Comparison of ENCODE assay signal across 1 cellular context in the genomic region with DNA sequence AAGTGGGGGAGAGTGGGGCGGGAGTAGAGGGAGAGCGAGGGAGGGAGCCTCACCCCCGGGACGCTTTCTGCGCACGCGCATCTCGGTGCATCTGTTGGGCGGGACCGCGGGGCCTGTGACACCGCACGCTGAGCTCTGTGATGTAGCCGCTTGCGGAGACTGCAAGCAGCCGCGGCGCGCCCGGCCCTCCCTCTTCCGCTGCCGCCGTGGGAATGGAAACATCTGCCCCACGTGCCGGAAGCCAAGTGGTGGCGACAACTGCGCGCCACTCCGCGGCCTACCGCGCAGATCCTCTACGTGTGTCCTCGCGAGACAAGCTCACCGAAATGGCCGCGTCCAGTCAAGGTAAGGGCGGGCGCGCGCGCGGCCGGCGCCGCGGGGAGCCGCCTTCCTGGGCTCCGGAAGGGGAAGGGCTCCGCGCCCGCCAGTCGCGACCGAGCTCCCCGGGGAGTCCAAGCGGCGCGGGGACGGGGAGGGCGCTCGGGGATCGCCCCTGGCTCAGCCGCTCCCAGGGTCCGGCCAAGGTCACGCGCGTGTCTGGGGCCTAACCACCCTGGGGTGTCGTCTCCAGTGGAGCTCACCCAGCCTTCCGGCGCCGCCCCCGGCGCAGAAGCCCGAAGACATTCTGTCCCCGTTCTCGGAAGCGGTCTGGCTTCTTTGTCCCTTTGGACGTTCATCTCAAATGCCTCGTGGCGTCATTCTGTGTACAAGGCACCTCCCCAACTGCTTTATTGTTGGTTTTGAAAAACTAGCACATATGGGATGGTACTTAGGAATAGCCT.
A peak's percentile ranks its signal among the peaks of the same experiment; 100 is the strongest.
TF ChIP-seq lines count a peak whose summit lies in the region.

A gene with protein sequence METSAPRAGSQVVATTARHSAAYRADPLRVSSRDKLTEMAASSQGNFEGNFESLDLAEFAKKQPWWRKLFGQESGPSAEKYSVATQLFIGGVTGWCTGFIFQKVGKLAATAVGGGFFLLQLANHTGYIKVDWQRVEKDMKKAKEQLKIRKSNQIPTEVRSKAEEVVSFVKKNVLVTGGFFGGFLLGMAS (plus strand): TSS at position 118 of the 782 bp plus-strand sequence. CDS start 95 bp downstream, at position 213.

TF ChIP-seq in GM12878, 131 proteins besides CTCF, POLR2A, EP300 and RAD21 (continued from another document and continues in another):
- peak; percentile 42; the same call in 1 of the 2 replicates for TF ChIP-seq ZNF687 (IDR thresholded peaks at IDR 0.05)
- no peak for TF ChIP-seq ATF7 (IDR thresholded peaks at IDR 0.05; ENCODE audit: low read depth)
- TF ChIP-seq FOXK2 (IDR thresholded peaks at IDR 0.05): no peak
- peak; percentile 24; the same call in 1 of the 2 replicates for TF ChIP-seq TAF1 (IDR thresholded peaks at IDR 0.05; ENCODE audit: borderline replicate concordance, low read depth, low read length)
- 0 out of 2 replicates have a peak, but pooled peaks have one; percentile 59 for TF ChIP-seq RB1 (IDR thresholded peaks at IDR 0.05; ENCODE audit: borderline replicate concordance)
- peak; percentile 89 for TF ChIP-seq YY1 (IDR thresholded peaks at IDR 0.05; ENCODE audit: low read depth, low read length)
- TF ChIP-seq USF1 (IDR thresholded peaks at IDR 0.05; ENCODE audit: borderline replicate concordance, extremely low read length, insufficient read depth, low read depth, low read length): peak; percentile 74
- peak; percentile 62 for TF ChIP-seq NKRF (conservative IDR thresholded peaks at IDR 0.05)
- TF ChIP-seq NR2F1 (conservative IDR thresholded peaks at IDR 0.05): peak; percentile 80
- TF ChIP-seq, protein P1, sequence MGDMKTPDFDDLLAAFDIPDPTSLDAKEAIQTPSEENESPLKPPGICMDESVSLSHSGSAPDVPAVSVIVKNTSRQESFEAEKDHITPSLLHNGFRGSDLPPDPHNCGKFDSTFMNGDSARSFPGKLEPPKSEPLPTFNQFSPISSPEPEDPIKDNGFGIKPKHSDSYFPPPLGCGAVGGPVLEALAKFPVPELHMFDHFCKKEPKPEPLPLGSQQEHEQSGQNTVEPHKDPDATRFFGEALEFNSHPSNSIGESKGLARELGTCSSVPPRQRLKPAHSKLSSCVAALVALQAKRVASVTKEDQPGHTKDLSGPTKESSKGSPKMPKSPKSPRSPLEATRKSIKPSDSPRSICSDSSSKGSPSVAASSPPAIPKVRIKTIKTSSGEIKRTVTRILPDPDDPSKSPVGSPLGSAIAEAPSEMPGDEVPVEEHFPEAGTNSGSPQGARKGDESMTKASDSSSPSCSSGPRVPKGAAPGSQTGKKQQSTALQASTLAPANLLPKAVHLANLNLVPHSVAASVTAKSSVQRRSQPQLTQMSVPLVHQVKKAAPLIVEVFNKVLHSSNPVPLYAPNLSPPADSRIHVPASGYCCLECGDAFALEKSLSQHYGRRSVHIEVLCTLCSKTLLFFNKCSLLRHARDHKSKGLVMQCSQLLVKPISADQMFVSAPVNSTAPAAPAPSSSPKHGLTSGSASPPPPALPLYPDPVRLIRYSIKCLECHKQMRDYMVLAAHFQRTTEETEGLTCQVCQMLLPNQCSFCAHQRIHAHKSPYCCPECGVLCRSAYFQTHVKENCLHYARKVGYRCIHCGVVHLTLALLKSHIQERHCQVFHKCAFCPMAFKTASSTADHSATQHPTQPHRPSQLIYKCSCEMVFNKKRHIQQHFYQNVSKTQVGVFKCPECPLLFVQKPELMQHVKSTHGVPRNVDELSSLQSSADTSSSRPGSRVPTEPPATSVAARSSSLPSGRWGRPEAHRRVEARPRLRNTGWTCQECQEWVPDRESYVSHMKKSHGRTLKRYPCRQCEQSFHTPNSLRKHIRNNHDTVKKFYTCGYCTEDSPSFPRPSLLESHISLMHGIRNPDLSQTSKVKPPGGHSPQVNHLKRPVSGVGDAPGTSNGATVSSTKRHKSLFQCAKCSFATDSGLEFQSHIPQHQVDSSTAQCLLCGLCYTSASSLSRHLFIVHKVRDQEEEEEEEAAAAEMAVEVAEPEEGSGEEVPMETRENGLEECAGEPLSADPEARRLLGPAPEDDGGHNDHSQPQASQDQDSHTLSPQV (IDR thresholded peaks at IDR 0.05): no peak
- no peak for TF ChIP-seq ZNF384 (IDR thresholded peaks at IDR 0.05; ENCODE audit: borderline replicate concordance, low read depth, low read length)
- no peak for TF ChIP-seq CHD4 (IDR thresholded peaks at IDR 0.05)
- TF ChIP-seq, protein P2, sequence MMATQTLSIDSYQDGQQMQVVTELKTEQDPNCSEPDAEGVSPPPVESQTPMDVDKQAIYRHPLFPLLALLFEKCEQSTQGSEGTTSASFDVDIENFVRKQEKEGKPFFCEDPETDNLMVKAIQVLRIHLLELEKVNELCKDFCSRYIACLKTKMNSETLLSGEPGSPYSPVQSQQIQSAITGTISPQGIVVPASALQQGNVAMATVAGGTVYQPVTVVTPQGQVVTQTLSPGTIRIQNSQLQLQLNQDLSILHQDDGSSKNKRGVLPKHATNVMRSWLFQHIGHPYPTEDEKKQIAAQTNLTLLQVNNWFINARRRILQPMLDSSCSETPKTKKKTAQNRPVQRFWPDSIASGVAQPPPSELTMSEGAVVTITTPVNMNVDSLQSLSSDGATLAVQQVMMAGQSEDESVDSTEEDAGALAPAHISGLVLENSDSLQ (IDR thresholded peaks at IDR 0.05): no peak
- TF ChIP-seq POLR2AphosphoS5 (IDR thresholded peaks at IDR 0.05; ENCODE audit: low read length): peak; percentile 82
- TF ChIP-seq ESRRA (IDR thresholded peaks at IDR 0.05; ENCODE audit: low read length): peak; percentile 71; the same call in 1 of the 2 replicates
- 0 out of 2 replicates have a peak, but pooled peaks have one; percentile 5 for TF ChIP-seq BCL11A (IDR thresholded peaks at IDR 0.05; ENCODE audit: low read depth, low read length)
- TF ChIP-seq, protein P3, sequence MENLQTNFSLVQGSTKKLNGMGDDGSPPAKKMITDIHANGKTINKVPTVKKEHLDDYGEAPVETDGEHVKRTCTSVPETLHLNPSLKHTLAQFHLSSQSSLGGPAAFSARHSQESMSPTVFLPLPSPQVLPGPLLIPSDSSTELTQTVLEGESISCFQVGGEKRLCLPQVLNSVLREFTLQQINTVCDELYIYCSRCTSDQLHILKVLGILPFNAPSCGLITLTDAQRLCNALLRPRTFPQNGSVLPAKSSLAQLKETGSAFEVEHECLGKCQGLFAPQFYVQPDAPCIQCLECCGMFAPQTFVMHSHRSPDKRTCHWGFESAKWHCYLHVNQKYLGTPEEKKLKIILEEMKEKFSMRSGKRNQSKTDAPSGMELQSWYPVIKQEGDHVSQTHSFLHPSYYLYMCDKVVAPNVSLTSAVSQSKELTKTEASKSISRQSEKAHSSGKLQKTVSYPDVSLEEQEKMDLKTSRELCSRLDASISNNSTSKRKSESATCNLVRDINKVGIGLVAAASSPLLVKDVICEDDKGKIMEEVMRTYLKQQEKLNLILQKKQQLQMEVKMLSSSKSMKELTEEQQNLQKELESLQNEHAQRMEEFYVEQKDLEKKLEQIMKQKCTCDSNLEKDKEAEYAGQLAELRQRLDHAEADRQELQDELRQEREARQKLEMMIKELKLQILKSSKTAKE (IDR thresholded peaks at IDR 0.05; ENCODE audit: low read depth, poor library complexity, severe bottlenecking): no peak
- TF ChIP-seq HCFC1 (IDR thresholded peaks at IDR 0.05; ENCODE audit: low read length): peak; percentile 60
- no peak for TF ChIP-seq HDGF (IDR thresholded peaks at IDR 0.05)
- TF ChIP-seq JUND (IDR thresholded peaks at IDR 0.05; ENCODE audit: low read depth, low read length): no peak
- no peak for TF ChIP-seq MYC (IDR thresholded peaks at IDR 0.05; ENCODE audit: insufficient read depth, insufficient read length, insufficient replicate concordance, low read length, severe bottlenecking)
- TF ChIP-seq, protein P4, sequence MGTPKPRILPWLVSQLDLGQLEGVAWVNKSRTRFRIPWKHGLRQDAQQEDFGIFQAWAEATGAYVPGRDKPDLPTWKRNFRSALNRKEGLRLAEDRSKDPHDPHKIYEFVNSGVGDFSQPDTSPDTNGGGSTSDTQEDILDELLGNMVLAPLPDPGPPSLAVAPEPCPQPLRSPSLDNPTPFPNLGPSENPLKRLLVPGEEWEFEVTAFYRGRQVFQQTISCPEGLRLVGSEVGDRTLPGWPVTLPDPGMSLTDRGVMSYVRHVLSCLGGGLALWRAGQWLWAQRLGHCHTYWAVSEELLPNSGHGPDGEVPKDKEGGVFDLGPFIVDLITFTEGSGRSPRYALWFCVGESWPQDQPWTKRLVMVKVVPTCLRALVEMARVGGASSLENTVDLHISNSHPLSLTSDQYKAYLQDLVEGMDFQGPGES (IDR thresholded peaks at IDR 0.05): no peak
- TF ChIP-seq SRF (IDR thresholded peaks at IDR 0.05; ENCODE audit: low read depth in 2 of 2, low read length in 2 of 2): no peak
- peak; percentile 60; the same call in 1 of the 2 replicates for TF ChIP-seq POLR2AphosphoS2 (IDR thresholded peaks at IDR 0.05; ENCODE audit: low read depth, low read length)
- TF ChIP-seq MEF2A (IDR thresholded peaks at IDR 0.05; ENCODE audit: insufficient read depth, low read depth, low read length): 0 out of 2 replicates have a peak, but pooled peaks have one; percentile 7
- TF ChIP-seq, protein P5, sequence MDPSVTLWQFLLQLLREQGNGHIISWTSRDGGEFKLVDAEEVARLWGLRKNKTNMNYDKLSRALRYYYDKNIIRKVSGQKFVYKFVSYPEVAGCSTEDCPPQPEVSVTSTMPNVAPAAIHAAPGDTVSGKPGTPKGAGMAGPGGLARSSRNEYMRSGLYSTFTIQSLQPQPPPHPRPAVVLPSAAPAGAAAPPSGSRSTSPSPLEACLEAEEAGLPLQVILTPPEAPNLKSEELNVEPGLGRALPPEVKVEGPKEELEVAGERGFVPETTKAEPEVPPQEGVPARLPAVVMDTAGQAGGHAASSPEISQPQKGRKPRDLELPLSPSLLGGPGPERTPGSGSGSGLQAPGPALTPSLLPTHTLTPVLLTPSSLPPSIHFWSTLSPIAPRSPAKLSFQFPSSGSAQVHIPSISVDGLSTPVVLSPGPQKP (IDR thresholded peaks at IDR 0.05; ENCODE audit: low read depth, low read length): no peak; the same call in 1 of the 2 replicates
- peak; percentile 63; the same call in 1 of the 2 replicates for TF ChIP-seq MAX (IDR thresholded peaks at IDR 0.05; ENCODE audit: low read depth, low read length)
- peak; percentile 55; the same call in 1 of the 2 replicates for TF ChIP-seq NBN (IDR thresholded peaks at IDR 0.05)
- TF ChIP-seq NR2C1 (IDR thresholded peaks at IDR 0.05): peak; percentile 29; the same call in 1 of the 2 replicates
- TF ChIP-seq CBX3 (IDR thresholded peaks at IDR 0.05; ENCODE audit: borderline replicate concordance, low read depth): no peak
- no peak for TF ChIP-seq ASH2L (IDR thresholded peaks at IDR 0.05; ENCODE audit: borderline replicate concordance, low read depth)
- TF ChIP-seq MTA2 (IDR thresholded peaks at IDR 0.05; ENCODE audit: low read depth): no peak
- peak; percentile 71 for TF ChIP-seq SMAD5 (IDR thresholded peaks at IDR 0.05; ENCODE audit: low read depth)
- TF ChIP-seq IKZF1 (conservative IDR thresholded peaks at IDR 0.05): peak; percentile 82
- TF ChIP-seq BACH1 (IDR thresholded peaks at IDR 0.05; ENCODE audit: borderline replicate concordance): peak; percentile 97
